35 cellular contexts compared by ENCODE assay signal in genomic region chr16:69111216-69111615, GRCh38.
"Had no signal": no experiment of that assay in that cellular context is flagged by ENCODE, and none has a peak within 500 bp of the region (broad histone marks: within the 10 kb centered on the region; RNA-seq: fewer than 3 reads in every experiment).

No MANE protein-coding gene starts in this region.

- H3K4me3 Mint-ChIP-seq: activated B cell treated with CpG ODN at 0.5 μM for 24 hours; activated CD4-positive, alpha-beta memory T cell treated with anti-CD3 and anti-CD28 coated beads for 36 hours; activated CD8-positive, alpha-beta memory T cell treated with anti-CD3 and anti-CD28 coated beads, Interleukin-2, amount 10 ng/mL, durations not matched to agents 7 days and 5 days; activated naive CD8-positive, alpha-beta T cell treated with anti-CD3 and anti-CD28 coated beads for 36 hours; activated T-cell treated with anti-CD3 and anti-CD28 coated beads, Interleukin-2, amount 50 U/mL, for 72 hours; activated T-helper 17 cell treated with anti-CD3 and anti-CD28 coated beads, Interleukin-2, amount 50 U/mL, for 72 hours; central memory CD8-positive, alpha-beta T cell; T-helper 1 cell treated with Interleukin-12 subunit alpha and Interleukin-12 subunit beta and Interleukin-4 antibody, amounts not matched to agents 30 μg/mL and 1 μg/mL, for 36 hours; T-helper 2 cell treated with Interferon-gamma antibody and Interleukin-4, amounts not matched to agents 5 μg/mL and 100 μg/mL, for 36 hours had no signal

- H3K4me3 ChIP-seq: K562, SJSA1 had no signal

- H3K27ac Mint-ChIP-seq: activated B cell treated with CpG ODN at 0.5 μM for 24 hours; activated CD4-positive, alpha-beta memory T cell treated with anti-CD3 and anti-CD28 coated beads for 36 hours; activated CD8-positive, alpha-beta memory T cell treated with anti-CD3 and anti-CD28 coated beads, Interleukin-2, amount 10 ng/mL, durations not matched to agents 7 days and 5 days; activated naive CD8-positive, alpha-beta T cell treated with anti-CD3 and anti-CD28 coated beads for 36 hours; activated T-cell treated with anti-CD3 and anti-CD28 coated beads, Interleukin-2, amount 50 U/mL, for 72 hours; activated T-helper 17 cell treated with anti-CD3 and anti-CD28 coated beads, Interleukin-2, amount 50 U/mL, for 72 hours; T-helper 1 cell treated with Interleukin-12 subunit alpha and Interleukin-12 subunit beta and Interleukin-4 antibody, amounts not matched to agents 30 μg/mL and 1 μg/mL, for 36 hours; T-helper 2 cell treated with Interferon-gamma antibody and Interleukin-4, amounts not matched to agents 5 μg/mL and 100 μg/mL, for 36 hours had no signal

- H3K27me3 ChIP-seq: brain microvascular endothelial cell, SJSA1 had no signal

- H3K36me3 Mint-ChIP-seq: activated CD8-positive, alpha-beta memory T cell treated with anti-CD3 and anti-CD28 coated beads, Interleukin-2, amount 10 ng/mL, durations not matched to agents 7 days and 5 days had no signal

- ATAC-seq: activated CD8-positive, alpha-beta memory T cell treated with anti-CD3 and anti-CD28 coated beads, Interleukin-2, amount 10 ng/mL, durations not matched to agents 7 days and 5 days; activated T-cell treated with anti-CD3 and anti-CD28 coated beads, Interleukin-2, amount 50 U/mL, for 72 hours; activated T-helper 17 cell treated with anti-CD3 and anti-CD28 coated beads, Interleukin-2, amount 50 U/mL, for 72 hours; K562; Panc1 had no signal

- H3K4me1 Mint-ChIP-seq: activated T-helper 17 cell treated with anti-CD3 and anti-CD28 coated beads, Interleukin-2, amount 50 U/mL, for 72 hours had no signal

- H3K4me2 ChIP-seq: SK-N-SH had no signal

- H3K9me3 Mint-ChIP-seq: activated B cell treated with CpG ODN at 0.5 μM for 24 hours; activated CD4-positive, alpha-beta memory T cell treated with anti-CD3 and anti-CD28 coated beads for 36 hours; activated naive CD8-positive, alpha-beta T cell treated with anti-CD3 and anti-CD28 coated beads for 36 hours; activated T-cell treated with anti-CD3 and anti-CD28 coated beads, Interleukin-2, amount 50 U/mL, for 72 hours; activated T-helper 17 cell treated with anti-CD3 and anti-CD28 coated beads, Interleukin-2, amount 50 U/mL, for 72 hours; central memory CD8-positive, alpha-beta T cell; T-helper 1 cell treated with Interleukin-12 subunit alpha and Interleukin-12 subunit beta and Interleukin-4 antibody, amounts not matched to agents 30 μg/mL and 1 μg/mL, for 36 hours; T-helper 2 cell treated with Interferon-gamma antibody and Interleukin-4, amounts not matched to agents 5 μg/mL and 100 μg/mL, for 36 hours had no signal

- H3K27ac ChIP-seq: brain microvascular endothelial cell, SJSA1 had no signal

- DNase-seq: activated B cell treated with CpG ODN at 0.5 μM for 24 hours; activated CD4-positive, alpha-beta memory T cell treated with anti-CD3 and anti-CD28 coated beads for 36 hours; activated CD4-positive, alpha-beta T cell treated with anti-CD3 and anti-CD28 coated beads for 4 hours; activated CD4-positive, alpha-beta T cell treated with anti-CD3 and anti-CD28 coated beads, Interleukin-2, amount 50 U/mL, for 1 hour; activated CD4-positive, CD25-positive, alpha-beta regulatory T cell treated with anti-CD3 and anti-CD28 coated beads, Interleukin-2, amount 50 U/mL, for 72 hours; activated CD8-positive, alpha-beta memory T cell treated with anti-CD3 and anti-CD28 coated beads for 24 hours; activated CD8-positive, alpha-beta memory T cell treated with anti-CD3 and anti-CD28 coated beads, Interleukin-2, amount 10 ng/mL, durations not matched to agents 7 days and 5 days; activated CD8-positive, alpha-beta memory T cell treated with anti-CD3 and anti-CD28 coated beads, Interleukin-2, amount 50 U/mL, for 48 hours; activated effector memory CD4-positive, alpha-beta T cell treated with anti-CD3 and anti-CD28 coated beads, Interleukin-2, amount 50 U/mL, for 16 hours; activated naive CD4-positive, alpha-beta T cell; activated naive CD4-positive, alpha-beta T cell treated with anti-CD3 and anti-CD28 coated beads, Interleukin-2, amount 50 U/mL, for 16 hours; activated naive CD8-positive, alpha-beta T cell treated with anti-CD3 and anti-CD28 coated beads for 36 hours; activated T-cell treated with anti-CD3 and anti-CD28 coated beads, Interleukin-2, amount 50 U/mL, for 72 hours; amniotic stem cell; brain microvascular endothelial cell; IMR-90; NCI-H1092; NCI-H1436 treated with DMSO at 0.1 percent for 48 hours; NCI-H1694 treated with DMSO at 0.1 percent for 48 hours; NCI-H2029; NCI-H510A; NCI-H526; NCI-H748 treated with DMSO at 0.1 percent for 48 hours; NK-92 treated with Interleukin-12 subunit alpha and Interleukin-12 subunit beta, amount 100 ng/mL, for 24 hours; OCI-M1; RPMI8226; SHP77; SK-N-SH had no signal

- H3K9me3 ChIP-seq: SJSA1, SK-N-SH had no signal

- H3K9ac ChIP-seq: SK-N-SH had no signal
